8 cellular contexts compared by ENCODE assay signal in genomic region chr19:2269244-2270156, GRCh38. TPM values are rescaled to one million over a fixed set of nuclear protein-coding genes. Genes with fewer than 3 reads are reported as not detected.
DNase-seq lines count a peak whose midpoint lies in the region; ATAC-seq and TF ChIP-seq lines count a peak whose summit lies in the region.

No MANE protein-coding gene starts in this region.

- DNase-seq in AG08396 (ENCODE audit: low spot score) (peak; percentile 100), NCI-H446 (lab: John Stamatoyannopoulos, UW) (peak; percentile 83 to 97), cerebellar nuclear complex (lab: John Stamatoyannopoulos, UW) (peak; percentile 78 to 94), kidney epithelial cell (ENCODE audit: low read depth) (peak; percentile 48)
- DNase-seq in activated CD4-positive, CD25-positive, alpha-beta regulatory T cell treated with anti-CD3 and anti-CD28 coated beads, Interleukin-2, amount 50 U/mL, for 72 hours = peak; percentile 100
- peak; percentile 99 for DNase-seq in stimulated activated CD4-positive, alpha-beta T cell treated with anti-CD3 and anti-CD28 coated beads, Interleukin-15, amount 100 ng/mL, for 24 hours

- H3K36me3 ChIP-seq in kidney epithelial cell (ENCODE audit: control insufficient read depth, insufficient read depth, low read length) = peaks cover 2% of the 10 kb centered on the region

- no peaks in the 10 kb centered on the region for H3K27me3 ChIP-seq in kidney epithelial cell (ENCODE audit: control insufficient read depth, insufficient read depth, low read length)

- peak overlapping the region; percentile 83 for H3K4me3 ChIP-seq in kidney epithelial cell (ENCODE audit: low read depth, low read length)

- no peak for TF ChIP-seq CTCF in kidney epithelial cell (IDR thresholded peaks at IDR 0.05; ENCODE audit: insufficient read depth, low read length, poor library complexity, severe bottlenecking)

- ATAC-seq in GM18907 (IDR thresholded peaks at IDR 0.05; ENCODE audit: unreplicated experiment) (peak; percentile 60), HG03280 (IDR thresholded peaks at IDR 0.05; ENCODE audit: unreplicated experiment) (peak; percentile 62)

RNA-seq across cellular contexts. Expression of gene PEAK3, which starts 12.5 kb away (rescaled TPM):
- total RNA-seq in kidney epithelial cell = not detected in 2 replicates

RNA-seq across cellular contexts. Expression of gene JSRP1, which starts 13.3 kb away (rescaled TPM):
- 2.2 and 2.5 TPM in 2 replicates for total RNA-seq in kidney epithelial cell

RNA-seq across cellular contexts. Expression of gene AMH, which starts 20.4 kb away (rescaled TPM):
- 0.89 TPM in 1 of 2 replicates, not detected in the other for total RNA-seq in kidney epithelial cell

RNA-seq across cellular contexts. Expression of gene SF3A2, which starts 32.9 kb away (rescaled TPM):
- total RNA-seq in kidney epithelial cell = 72.4 and 75.4 TPM in 2 replicates

RNA-seq across cellular contexts. Expression of gene PLEKHJ1, which starts 33.4 kb away (rescaled TPM):
- total RNA-seq in kidney epithelial cell = 104 TPM in 2 replicates

Comparison
In these comparisons a context has a peak if more than half of its experiments do, and no peak if none do; other contexts are left out.
1. Peak in every context shown above with its lines: DNase-seq, ATAC-seq and H3K4me3 ChIP-seq.
2. DNase-seq: peak in every context shown above with its lines; median percentile 100 in AG08396; 100 in activated CD4-positive, CD25-positive, alpha-beta regulatory T cell treated with anti-CD3 and anti-CD28 coated beads, Interleukin-2, amount 50 U/mL, for 72 hours; 99 in stimulated activated CD4-positive, alpha-beta T cell treated with anti-CD3 and anti-CD28 coated beads, Interleukin-15, amount 100 ng/mL, for 24 hours; 90 in NCI-H446; 86 in cerebellar nuclear complex; 48 in kidney epithelial cell.